ENCODE assay signal across 28 cellular contexts in the genomic region with DNA sequence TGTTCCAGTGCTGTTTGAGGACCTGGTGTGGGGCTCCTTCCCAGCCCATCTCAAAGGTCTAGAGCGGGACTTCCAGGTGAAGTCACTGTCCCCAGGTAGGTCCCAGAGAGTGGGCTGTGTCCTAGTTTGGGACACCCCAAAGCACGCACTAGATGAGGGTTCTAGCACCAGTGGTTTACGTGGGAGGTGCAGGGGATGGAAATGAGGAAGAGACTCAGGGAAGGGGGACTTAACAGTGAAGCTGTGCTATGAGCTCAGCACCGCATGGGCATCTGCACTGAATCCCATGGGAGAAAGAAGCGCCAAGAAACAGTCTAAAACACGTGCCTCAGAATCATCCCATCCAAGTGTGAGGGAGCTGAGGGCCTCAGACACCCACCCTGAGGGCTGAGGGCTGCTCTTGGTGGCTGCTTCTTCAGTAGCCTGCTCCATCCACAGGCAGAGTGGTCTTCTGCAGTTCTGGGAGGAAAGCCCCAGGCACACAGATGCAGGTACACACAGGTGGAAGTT.
A peak's percentile ranks its signal among the peaks of the same experiment; 100 is the strongest.
DNase-seq lines count a peak whose midpoint lies in the region; ATAC-seq, FAIRE-seq and TF ChIP-seq lines count a peak whose summit lies in the region.
"Had no signal": no experiment of that assay in that cellular context is flagged by ENCODE, and none has a peak within 500 bp of the region (broad histone marks: within the 10 kb centered on the region; RNA-seq: fewer than 3 reads in every experiment).

No MANE protein-coding gene starts in this region.

- CTCF ChIA-PET in RWPE1 (lab: Yijun Ruan, JAX): interaction anchor here (0.6 to 1.3 kb wide), 3 partner anchors 8 to 243 kb away, joined by 3 to 5 read pairs (median 3); no protein-coding TSS in a partner anchor

- H3K9me3 Mint-ChIP-seq in HFFc6: peaks cover 8% of the 10 kb centered on the region

- no peak overlapping the region for H3K4me3 ChIP-seq in kidney (ENCODE audit: low read length in 2 of 2)
- H3K4me3 ChIP-seq: adrenal gland, body of pancreas, pancreas, PC-9 had no signal

- DNase-seq in HFFc6: no peak
- DNase-seq in RWPE1 (ENCODE audit: low spot score): no peak
- DNase-seq in fibroblast of peridontal ligament (ENCODE audit: extremely low read depth): peak; percentile 48
- DNase-seq in urothelium cell line (ENCODE audit: low spot score): no peak
- no peak for DNase-seq in NCI-H1048 (lab: John Stamatoyannopoulos, UW)
- no peak for DNase-seq in kidney
- DNase-seq: activated CD4-positive, alpha-beta T cell treated with anti-CD3 and anti-CD28 coated beads for 36 hours; activated CD8-positive, alpha-beta T cell treated with anti-CD3 and anti-CD28 coated beads, Interleukin-2, amount 10 ng/mL, durations not matched to agents 7 days and 5 days; activated naive CD4-positive, alpha-beta T cell treated with anti-CD3 and anti-CD28 coated beads, Interleukin-2, amount 10 ng/mL, durations not matched to agents 7 days and 5 days; body of pancreas; cerebellar nuclear complex; DMS79 treated with DMSO at 0.1 percent for 48 hours; GDM1; immature natural killer cell; NCI-H1930; NCI-H526; nephron progenitor cell; pancreas; PC-9; Right ventricle myocardium superior; small intestine; stimulated activated naive CD8-positive, alpha-beta T cell treated with anti-CD3 and anti-CD28 coated beads, Interleukin-15, Interleukin-2, amounts not matched to agents 100 U/mL and 50 U/mL, for 24 hours had no signal

- H3K9me3 ChIP-seq in kidney (ENCODE audit: control insufficient read depth in 1 of 2, low read length in 2 of 2): peaks cover 0 to 8% of the 10 kb centered on the region in 2 donors
- H3K9me3 ChIP-seq: adrenal gland, body of pancreas, pancreas had no signal

- peak overlapping the region; percentile 33 for H3K27ac Mint-ChIP-seq in HFFc6
- H3K27ac Mint-ChIP-seq: activated CD4-positive, alpha-beta T cell treated with anti-CD3 and anti-CD28 coated beads for 36 hours; activated CD8-positive, alpha-beta T cell treated with anti-CD3 and anti-CD28 coated beads, Interleukin-2, amount 10 ng/mL, durations not matched to agents 7 days and 5 days; activated naive CD4-positive, alpha-beta T cell treated with anti-CD3 and anti-CD28 coated beads, Interleukin-2, amount 10 ng/mL, durations not matched to agents 7 days and 5 days; CD14-positive monocyte; immature natural killer cell; memory B cell; nephron progenitor cell had no signal

- TF ChIP-seq CTCF in HFFc6 (IDR thresholded peaks at IDR 0.05) (no peak), RWPE1 (conservative IDR thresholded peaks at IDR 0.05; ENCODE audit: low read depth) (no peak), kidney (IDR thresholded peaks at IDR 0.05; ENCODE audit: borderline replicate concordance, extremely low read depth, insufficient read depth) (no peak)

- peaks cover 16% of the 10 kb centered on the region for H3K27me3 Mint-ChIP-seq in HFFc6 (ENCODE audit: insufficient read depth)
- H3K27me3 Mint-ChIP-seq: activated CD4-positive, alpha-beta T cell treated with anti-CD3 and anti-CD28 coated beads for 36 hours; memory B cell had no signal

- no peak overlapping the region for H3K9ac ChIP-seq in kidney (ENCODE audit: low read length in 2 of 2)

- no peaks in the 10 kb centered on the region for H3K36me3 ChIP-seq in kidney (ENCODE audit: control insufficient read depth in 1 of 2, insufficient read depth in 2 of 2, low read length in 2 of 2)
- H3K36me3 ChIP-seq: adrenal gland, pancreas had no signal

- no peak for ATAC-seq in GM21737 (IDR thresholded peaks at IDR 0.05; ENCODE audit: unreplicated experiment)
- ATAC-seq: activated CD4-positive, alpha-beta T cell treated with anti-CD3 and anti-CD28 coated beads for 36 hours; activated CD8-positive, alpha-beta T cell treated with anti-CD3 and anti-CD28 coated beads, Interleukin-2, amount 10 ng/mL, durations not matched to agents 7 days and 5 days; body of pancreas; left lobe of liver; stimulated activated naive CD8-positive, alpha-beta T cell treated with anti-CD3 and anti-CD28 coated beads, Interleukin-15, Interleukin-2, amounts not matched to agents 100 U/mL and 50 U/mL, for 24 hours had no signal

- H3K36me3 Mint-ChIP-seq in HFFc6 (ENCODE audit: low read depth): peaks cover 22% of the 10 kb centered on the region
- H3K36me3 Mint-ChIP-seq: immature natural killer cell had no signal

- FAIRE-seq in urothelium cell line (lab: Jason Lieb, UNC): peak; percentile 94
- FAIRE-seq in kidney (lab: Jason Lieb, UNC): no peak
- FAIRE-seq: pancreas, small intestine had no signal

- H3K4me3 Mint-ChIP-seq in HFFc6: peak overlapping the region; percentile 36; the same call in 1 of the 2 replicates
- H3K4me3 Mint-ChIP-seq: activated CD4-positive, alpha-beta T cell treated with anti-CD3 and anti-CD28 coated beads for 36 hours; activated CD8-positive, alpha-beta T cell treated with anti-CD3 and anti-CD28 coated beads, Interleukin-2, amount 10 ng/mL, durations not matched to agents 7 days and 5 days; activated naive CD4-positive, alpha-beta T cell treated with anti-CD3 and anti-CD28 coated beads, Interleukin-2, amount 10 ng/mL, durations not matched to agents 7 days and 5 days; CD14-positive monocyte; immature natural killer cell; memory B cell; nephron progenitor cell had no signal

- H3K27ac ChIP-seq in RWPE1 (peak overlapping the region; percentile 39), kidney (ENCODE audit: low read depth in 2 of 2, low read length in 2 of 2) (no peak overlapping the region)
- H3K27ac ChIP-seq: adrenal gland, body of pancreas, pancreas, PC-9, VCaP had no signal

- peaks cover 5% of the 10 kb centered on the region; the same call in 1 of the 2 replicates for H3K4me1 Mint-ChIP-seq in HFFc6 (ENCODE audit: low read depth)
- H3K4me1 Mint-ChIP-seq: activated CD4-positive, alpha-beta T cell treated with anti-CD3 and anti-CD28 coated beads for 36 hours; activated naive CD4-positive, alpha-beta T cell treated with anti-CD3 and anti-CD28 coated beads, Interleukin-2, amount 10 ng/mL, durations not matched to agents 7 days and 5 days; memory B cell had no signal

- intact Hi-C loops in kidney (cut with DNase I): no loop called here

- no peaks in the 10 kb centered on the region for H3K4me1 ChIP-seq in kidney (ENCODE audit: control insufficient read depth in 1 of 2, insufficient read depth in 1 of 2, low read depth in 1 of 2, low read length in 2 of 2)
- H3K4me1 ChIP-seq: adrenal gland, body of pancreas, pancreas had no signal

- POLR2A ChIA-PET in RWPE1 (lab: Yijun Ruan, JAX; ENCODE audit: low non-redundant PET): no interaction called here
